In genomic region chr17:82098169-82098938, GRCh38 we compare ENCODE assay signal across 8 cellular contexts. TPM values are rescaled to one million over a fixed set of nuclear protein-coding genes. Genes with fewer than 3 reads are reported as not detected.
DNase-seq lines count a peak whose midpoint lies in the region; ATAC-seq and TF ChIP-seq lines count a peak whose summit lies in the region.

Gene FASN (minus strand): TSS chr17:82098236. CDS start chr17:82096445, 1,791 bp downstream.

- no peaks in the 10 kb centered on the region for H3F3A ChIP-seq in OCI-LY1 (ENCODE audit: insufficient read depth, low read length)

- H3K9me3 ChIP-seq in OCI-LY1 (ENCODE audit: low read length), result no peaks in the 10 kb centered on the region

- peak; percentile 26 for TF ChIP-seq CTCF in OCI-LY1 (IDR thresholded peaks at IDR 0.05; ENCODE audit: low read length)
- TF ChIP-seq CTCF in epithelial cell of esophagus (IDR thresholded peaks at IDR 0.05; ENCODE audit: insufficient read depth, low read depth, low read length, missing control alignments), result peak; percentile 31

- H3K27me3 ChIP-seq in OCI-LY1 (ENCODE audit: insufficient read depth, low read length), result no peaks in the 10 kb centered on the region

- no peaks in the 10 kb centered on the region for H3K9me2 ChIP-seq in OCI-LY1 (ENCODE audit: low read depth, low read length)

- DNase-seq in DMS 273 (lab: John Stamatoyannopoulos, UW; ENCODE audit: unreplicated experiment) (peak; percentile 99), HuH-7 (ENCODE audit: low spot score) (peak; percentile 100), epithelial cell of esophagus (ENCODE audit: low read depth) (peak; percentile 97), mucosa of gallbladder (ENCODE audit: low spot score) (peak; percentile 95)
- peak; percentile 97 for DNase-seq in activated CD8-positive, alpha-beta memory T cell treated with anti-CD3 and anti-CD28 coated beads, Interleukin-2, amount 50 U/mL, for 48 hours
- DNase-seq in stimulated activated CD8-positive, alpha-beta memory T cell treated with anti-CD3 and anti-CD28 coated beads, Interleukin-4, amount 100 ng/mL, for 4 hours (ENCODE audit: low read depth in 2 of 2, low spot score in 1 of 2), result peak; percentile 80 to 85

- ATAC-seq in GM21515 (IDR thresholded peaks at IDR 0.05; ENCODE audit: unreplicated experiment), result peak; percentile 60

- peaks cover 29% of the 10 kb centered on the region for H3K36me3 ChIP-seq in OCI-LY1 (ENCODE audit: insufficient read depth, low read length)

- H3K4me1 ChIP-seq in OCI-LY1 (ENCODE audit: insufficient read depth, low read length, severe bottlenecking), result peaks cover 54% of the 10 kb centered on the region

- H3K4me2 ChIP-seq in OCI-LY1 (ENCODE audit: low read length), result peak within 1 kb of the TSS; percentile 96

- no peaks in the 10 kb centered on the region for H4K20me1 ChIP-seq in OCI-LY1 (ENCODE audit: insufficient read depth, low read length)

- H2AFZ ChIP-seq in OCI-LY1 (ENCODE audit: low read length), result no peak within 1 kb of the TSS

- H3K27ac ChIP-seq in OCI-LY1 (ENCODE audit: low read depth, low read length, poor library complexity, severe bottlenecking), result peak within 1 kb of the TSS; percentile 92

- peaks cover 19% of the 10 kb centered on the region for H3K79me2 ChIP-seq in OCI-LY1 (ENCODE audit: insufficient read depth, low read length)

- peak within 1 kb of the TSS; percentile 100 for H3K9ac ChIP-seq in OCI-LY1 (ENCODE audit: low read length)

- H3K4me3 ChIP-seq in OCI-LY1 (ENCODE audit: low read depth, low read length, poor library complexity, severe bottlenecking) (peak within 1 kb of the TSS; percentile 97), epithelial cell of esophagus (ENCODE audit: low read length) (peak within 1 kb of the TSS; percentile 72)

RNA-seq across cellular contexts. Expression of gene FASN, which starts in this region (rescaled TPM):
- 181 TPM for total RNA-seq in mucosa of gallbladder

Comparison
In these comparisons a context has a peak if more than half of its experiments do, and no peak if none do; other contexts are left out.
1. Peak in every context shown above with its lines: DNase-seq, ATAC-seq, H3K4me3 ChIP-seq and H3K27ac ChIP-seq.